In the genomic region with DNA sequence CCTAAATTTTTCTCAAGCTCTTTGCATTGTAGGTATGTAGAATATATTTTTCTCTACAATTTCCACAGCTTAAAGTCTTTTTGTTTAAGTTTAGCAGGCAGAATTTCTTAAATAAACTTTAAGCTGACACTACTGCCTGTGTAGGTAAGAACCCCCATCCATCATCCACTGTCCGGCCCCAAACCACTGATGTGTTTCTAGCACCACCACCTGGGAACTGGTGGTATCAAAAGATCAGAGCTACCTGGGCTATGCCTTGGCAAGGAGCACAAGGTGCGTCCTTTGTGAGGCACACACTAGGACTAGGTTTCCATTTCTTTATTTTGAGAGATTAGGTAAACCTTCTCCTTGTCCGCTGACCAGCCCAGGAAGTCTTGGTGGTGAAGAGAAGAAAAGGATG, we compare ENCODE assay signal across 11 cellular contexts. TPM values are rescaled to one million over a fixed set of nuclear protein-coding genes. Genes with fewer than 3 reads are reported as not detected.
DNase-seq lines count a peak whose midpoint lies in the region; ATAC-seq and TF ChIP-seq lines count a peak whose summit lies in the region.
"Had no signal": no experiment of that assay in that cellular context is flagged by ENCODE, and none has a peak within 500 bp of the region (broad histone marks: within the 10 kb centered on the region; RNA-seq: fewer than 3 reads in every experiment).

No MANE protein-coding gene starts in this region.

- H3K9me2 ChIP-seq in DOHH2 (replicated peaks; ENCODE audit: control insufficient read depth, low read length), result no peaks in the 10 kb centered on the region
- H3K9me2 ChIP-seq in SK-N-SH, result no peaks in the 10 kb centered on the region

- no peaks in the 10 kb centered on the region for H3K36me3 ChIP-seq in DOHH2 (ENCODE audit: control insufficient read depth, low read length)
- H3K36me3 ChIP-seq in SK-N-SH (replicated peaks in 1 of 2; ENCODE audit: control insufficient read depth in 1 of 2, insufficient read depth in 2 of 2, low read length in 1 of 2), result no peaks in the 10 kb centered on the region
- H3K36me3 ChIP-seq: colonic mucosa had no signal

- POLR2A ChIA-PET in SK-N-SH (lab: Yijun Ruan, JAX), result no interaction called here

- H4K20me1 ChIP-seq in DOHH2 (ENCODE audit: control insufficient read depth, insufficient read depth, low read depth, low read length) (no peaks in the 10 kb centered on the region), SK-N-SH (ENCODE audit: insufficient read depth) (no peaks in the 10 kb centered on the region)

- H2AFZ ChIP-seq in SK-N-SH (ENCODE audit: low read depth), result no peak overlapping the region

- in situ Hi-C loops in G401 (cut with HindIII; ENCODE audit: low sequenced_read_pairs), result no loop called here

- H3K27ac ChIP-seq in DOHH2 (ENCODE audit: low read depth, low read length) (no peak overlapping the region), SK-N-SH (ENCODE audit: low read depth in 2 of 2, low read length in 1 of 2) (no peak overlapping the region)
- H3K27ac ChIP-seq: colonic mucosa had no signal

- no peak for ATAC-seq in GM19324 (IDR thresholded peaks at IDR 0.05; ENCODE audit: low FRiP score, unreplicated experiment)
- ATAC-seq: left colon had no signal

- H3K27me3 ChIP-seq in DOHH2 (ENCODE audit: control insufficient read depth, low read length), result peaks cover 11% of the 10 kb centered on the region; the same call in 1 of the 2 replicates
- H3K27me3 ChIP-seq in SK-N-SH (ENCODE audit: insufficient read depth), result no peaks in the 10 kb centered on the region
- H3K27me3 ChIP-seq: colonic mucosa had no signal

- H3K9ac ChIP-seq in SK-N-SH, result no peak overlapping the region

- H3K4me1 ChIP-seq in DOHH2 (ENCODE audit: control insufficient read depth, low read length) (no peaks in the 10 kb centered on the region), SK-N-SH (ENCODE audit: control insufficient read depth in 1 of 2, insufficient read depth in 2 of 2, low read depth in 1 of 2, low read length in 1 of 2) (no peaks in the 10 kb centered on the region)
- H3K4me1 ChIP-seq: colonic mucosa had no signal

- TF ChIP-seq CTCF in DOHH2 (IDR thresholded peaks at IDR 0.05; ENCODE audit: low read depth, low read length, poor library complexity, severe bottlenecking), result peak; percentile 56
- peak; percentile 33 for TF ChIP-seq CTCF in SK-N-SH (IDR thresholded peaks at IDR 0.05)

- H3K9me3 ChIP-seq in DOHH2 (ENCODE audit: control insufficient read depth, insufficient read depth, low read length) (no peaks in the 10 kb centered on the region), SK-N-SH (no peaks in the 10 kb centered on the region)
- H3K9me3 ChIP-seq: colonic mucosa had no signal

- DNase-seq in SK-N-SH, result no peak
- DNase-seq in kidney tubule cell (ENCODE audit: low spot score), result peak; percentile 10
- DNase-seq in amygdala (lab: John Stamatoyannopoulos, UW), result no peak
- DNase-seq in amniotic stem cell (lab: John Stamatoyannopoulos, UW), result no peak
- no peak for DNase-seq in G401 (ENCODE audit: low spot score)
- DNase-seq: activated CD4-positive, alpha-beta memory T cell treated with anti-CD3 and anti-CD28 coated beads for 36 hours; colonic mucosa; left colon had no signal

- H3K4me2 ChIP-seq in DOHH2 (ENCODE audit: low read length), result no peak overlapping the region
- H3K4me2 ChIP-seq in SK-N-SH, result no peak overlapping the region

- TF ChIP-seq RAD21 in Ishikawa (IDR thresholded peaks at IDR 0.05; ENCODE audit: low read depth), result peak; percentile 93
- TF ChIP-seq RAD21 in SK-N-SH (IDR thresholded peaks at IDR 0.05; ENCODE audit: low read length), result no peak

- 2% methylated on average over 3 of the region's 3 CpGs for WGBS in SK-N-SH (ENCODE audit: low lambda C conversion rate)

- H3K79me2 ChIP-seq in DOHH2 (ENCODE audit: control insufficient read depth, low read length) (no peaks in the 10 kb centered on the region), SK-N-SH (ENCODE audit: insufficient read depth) (no peaks in the 10 kb centered on the region)

- no peak overlapping the region for H3K4me3 ChIP-seq in DOHH2 (ENCODE audit: low read length)
- H3K4me3 ChIP-seq in SK-N-SH (ENCODE audit: low read depth in 2 of 2, low read length in 1 of 2), result no peak overlapping the region
- H3K4me3 ChIP-seq: colonic mucosa had no signal

- TF ChIP-seq EP300 in Ishikawa (IDR thresholded peaks at IDR 0.05; ENCODE audit: borderline replicate concordance), result no peak
- no peak for TF ChIP-seq EP300 in SK-N-SH (IDR thresholded peaks at IDR 0.05; ENCODE audit: borderline replicate concordance in 1 of 2, low read depth in 1 of 2, low read length in 1 of 2)

- CTCF ChIA-PET in SK-N-SH (lab: Yijun Ruan, JAX), result interaction anchor here (0.6 to 2.0 kb wide), 6 partner anchors 35 to 412 kb away, joined by 3 to 5 read pairs (median 4); partner anchors contain the start of gene SMCP

- H3F3A ChIP-seq in DOHH2 (ENCODE audit: control insufficient read depth, insufficient read depth) (no peaks in the 10 kb centered on the region), SK-N-SH (replicated peaks; ENCODE audit: insufficient read depth) (no peaks in the 10 kb centered on the region)

TF ChIP-seq in Ishikawa, 13 proteins besides CTCF, POLR2A, EP300 and RAD21:
- TF ChIP-seq CREB1 (IDR thresholded peaks at IDR 0.05; ENCODE audit: low read depth) (no peak), YY1 (IDR thresholded peaks at IDR 0.05; ENCODE audit: low read depth) (no peak), CEBPB (IDR thresholded peaks at IDR 0.05) (no peak), NFIC (IDR thresholded peaks at IDR 0.05) (no peak), TAF1 (IDR thresholded peaks at IDR 0.05; ENCODE audit: low read depth) (no peak)
TF ChIP-seq in Ishikawa: peak in this region for 0.

TF ChIP-seq in SK-N-SH, 30 proteins besides CTCF, POLR2A, EP300 and RAD21:
- no peak for TF ChIP-seq MAX (IDR thresholded peaks at IDR 0.05; ENCODE audit: low read depth)
- TF ChIP-seq PBX3 (IDR thresholded peaks at IDR 0.05), result 0 out of 2 replicates have a peak, but pooled peaks have one; percentile 32

RNA-seq across cellular contexts. Expression of gene LELP1, which starts 10.5 kb away (rescaled TPM):
- polyA plus RNA-seq in SK-N-SH (2012; rRNA removed), result not detected in 2 replicates
- polyA plus RNA-seq in SK-N-SH (2012; cell fraction: cytosol; rRNA removed), result not detected in 2 replicates
- polyA plus RNA-seq in SK-N-SH (2012; cell fraction: nucleus; rRNA removed), result not detected in 2 replicates
- total RNA-seq in G401 (2014; rRNA removed; shearing (Covaris generic)), result not detected in 2 replicates
- total RNA-seq: activated CD4-positive, alpha-beta memory T cell treated with anti-CD3 and anti-CD28 coated beads for 36 hours; colonic mucosa; left colon had no signal

RNA-seq across cellular contexts. Expression of gene PRR9, which starts 24.7 kb away (rescaled TPM):
- polyA plus RNA-seq in SK-N-SH (2012; rRNA removed), result not detected in 2 replicates
- not detected in 2 replicates for polyA plus RNA-seq in SK-N-SH (2012; cell fraction: cytosol; rRNA removed)
- polyA plus RNA-seq in SK-N-SH (2012; cell fraction: nucleus; rRNA removed), result not detected in 2 replicates
- not detected in 2 replicates for total RNA-seq in G401 (2014; rRNA removed; shearing (Covaris generic))
- total RNA-seq: activated CD4-positive, alpha-beta memory T cell treated with anti-CD3 and anti-CD28 coated beads for 36 hours; colonic mucosa; left colon had no signal

RNA-seq across cellular contexts. Expression of gene SPRR2G, which starts 42.0 kb away (rescaled TPM):
- not detected in 2 replicates for polyA plus RNA-seq in SK-N-SH (2012; rRNA removed)
- not detected in 2 replicates for polyA plus RNA-seq in SK-N-SH (2012; cell fraction: cytosol; rRNA removed)
- polyA plus RNA-seq in SK-N-SH (2012; cell fraction: nucleus; rRNA removed), result not detected in 2 replicates
- total RNA-seq in G401 (2014; rRNA removed; shearing (Covaris generic)), result not detected in 2 replicates
- total RNA-seq: activated CD4-positive, alpha-beta memory T cell treated with anti-CD3 and anti-CD28 coated beads for 36 hours; colonic mucosa; left colon had no signal
